Comparison of ENCODE assay signal across 1 cellular context in genomic region chr3:5192568-5193319, GRCh38.
TF ChIP-seq lines count a peak whose summit lies in the region.

No MANE protein-coding gene starts in this region.

TF ChIP-seq in SK-N-SH, 30 proteins besides CTCF, POLR2A, EP300 and RAD21 (continued from another document):
- TF ChIP-seq USF1 (IDR thresholded peaks at IDR 0.05; ENCODE audit: borderline replicate concordance, low read depth) (no peak), FOXM1 (IDR thresholded peaks at IDR 0.05; ENCODE audit: low read depth) (no peak), YY1 (IDR thresholded peaks at IDR 0.05; ENCODE audit: low read depth) (no peak), TAF1 (IDR thresholded peaks at IDR 0.05; ENCODE audit: borderline replicate concordance, low read depth, low read length) (no peak), FOXJ3 (CRISPR knock-in tag; IDR thresholded peaks at IDR 0.05) (no peak), PBX3 (IDR thresholded peaks at IDR 0.05) (no peak), RFX5 (IDR thresholded peaks at IDR 0.05; ENCODE audit: low read length) (no peak), MAX (IDR thresholded peaks at IDR 0.05; ENCODE audit: low read depth) (no peak), EZH2phosphoT487 (IDR thresholded peaks at IDR 0.05; ENCODE audit: borderline replicate concordance, low read depth) (no peak)
